1 cellular context compared by ENCODE assay signal in the genomic region with DNA sequence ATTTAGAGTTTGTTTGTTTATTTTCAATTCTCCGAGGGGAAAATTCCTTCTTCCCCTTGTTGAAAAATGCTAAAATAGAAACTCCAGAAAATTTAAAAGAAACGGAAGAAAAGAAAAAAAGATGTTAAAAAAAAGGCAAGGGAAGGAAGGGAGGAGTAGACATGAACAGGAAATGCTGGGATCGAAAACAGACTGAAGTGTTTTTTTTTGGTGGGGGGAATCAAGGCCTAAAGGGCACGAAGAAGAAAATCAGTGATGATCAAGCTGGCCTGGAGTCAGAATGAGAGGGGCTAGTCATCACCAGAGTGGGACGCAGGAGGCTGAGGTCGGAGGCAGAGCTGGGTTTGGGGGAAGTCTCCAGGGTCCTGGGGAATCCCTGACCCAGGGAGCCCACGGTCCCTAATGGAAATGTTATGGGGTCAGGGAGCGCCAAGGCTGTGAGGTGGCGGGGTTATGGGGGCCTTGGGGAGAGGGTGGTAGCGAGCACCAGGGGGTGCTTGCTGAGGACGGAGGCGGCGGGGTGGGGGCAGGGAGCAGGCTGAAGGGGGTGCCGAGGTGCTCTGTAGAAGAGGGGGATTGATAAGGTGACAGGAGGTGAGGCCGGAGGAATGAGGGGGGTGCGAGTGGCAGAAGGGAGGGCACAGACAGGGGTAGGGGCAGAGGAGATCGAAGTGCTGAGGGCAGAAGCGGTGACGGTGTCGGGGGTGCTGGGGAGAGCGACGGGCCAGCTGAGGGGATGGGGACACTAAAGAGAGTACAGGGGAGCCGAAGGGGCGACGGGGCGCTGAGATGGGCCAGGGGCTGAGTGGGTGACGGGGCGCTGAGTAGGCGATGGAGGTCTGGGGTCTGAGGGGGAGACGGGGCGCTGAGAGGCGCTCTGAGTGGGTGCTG.
A peak's percentile ranks its signal among the peaks of the same experiment; 100 is the strongest.
TF ChIP-seq lines count a peak whose summit lies in the region.

No MANE protein-coding gene starts in this region.

TF ChIP-seq in K562, 482 proteins besides CTCF, POLR2A, EP300 and RAD21 (continued from another document and continues in another):
- TF ChIP-seq, protein P1, sequence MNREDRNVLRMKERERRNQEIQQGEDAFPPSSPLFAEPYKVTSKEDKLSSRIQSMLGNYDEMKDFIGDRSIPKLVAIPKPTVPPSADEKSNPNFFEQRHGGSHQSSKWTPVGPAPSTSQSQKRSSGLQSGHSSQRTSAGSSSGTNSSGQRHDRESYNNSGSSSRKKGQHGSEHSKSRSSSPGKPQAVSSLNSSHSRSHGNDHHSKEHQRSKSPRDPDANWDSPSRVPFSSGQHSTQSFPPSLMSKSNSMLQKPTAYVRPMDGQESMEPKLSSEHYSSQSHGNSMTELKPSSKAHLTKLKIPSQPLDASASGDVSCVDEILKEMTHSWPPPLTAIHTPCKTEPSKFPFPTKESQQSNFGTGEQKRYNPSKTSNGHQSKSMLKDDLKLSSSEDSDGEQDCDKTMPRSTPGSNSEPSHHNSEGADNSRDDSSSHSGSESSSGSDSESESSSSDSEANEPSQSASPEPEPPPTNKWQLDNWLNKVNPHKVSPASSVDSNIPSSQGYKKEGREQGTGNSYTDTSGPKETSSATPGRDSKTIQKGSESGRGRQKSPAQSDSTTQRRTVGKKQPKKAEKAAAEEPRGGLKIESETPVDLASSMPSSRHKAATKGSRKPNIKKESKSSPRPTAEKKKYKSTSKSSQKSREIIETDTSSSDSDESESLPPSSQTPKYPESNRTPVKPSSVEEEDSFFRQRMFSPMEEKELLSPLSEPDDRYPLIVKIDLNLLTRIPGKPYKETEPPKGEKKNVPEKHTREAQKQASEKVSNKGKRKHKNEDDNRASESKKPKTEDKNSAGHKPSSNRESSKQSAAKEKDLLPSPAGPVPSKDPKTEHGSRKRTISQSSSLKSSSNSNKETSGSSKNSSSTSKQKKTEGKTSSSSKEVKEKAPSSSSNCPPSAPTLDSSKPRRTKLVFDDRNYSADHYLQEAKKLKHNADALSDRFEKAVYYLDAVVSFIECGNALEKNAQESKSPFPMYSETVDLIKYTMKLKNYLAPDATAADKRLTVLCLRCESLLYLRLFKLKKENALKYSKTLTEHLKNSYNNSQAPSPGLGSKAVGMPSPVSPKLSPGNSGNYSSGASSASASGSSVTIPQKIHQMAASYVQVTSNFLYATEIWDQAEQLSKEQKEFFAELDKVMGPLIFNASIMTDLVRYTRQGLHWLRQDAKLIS (CRISPR knock-in tag; IDR thresholded peaks at IDR 0.05) = no peak
- TF ChIP-seq CSDE1 (IDR thresholded peaks at IDR 0.05) (no peak), CREM (IDR thresholded peaks at IDR 0.05; ENCODE audit: low read depth) (no peak), ZNF263 (CRISPR knock-in tag; IDR thresholded peaks at IDR 0.05; ENCODE audit: borderline replicate concordance) (0 out of 2 replicates have a peak, but pooled peaks have one; percentile 28), ARID1B (IDR thresholded peaks at IDR 0.05) (no peak), ZNF184 (CRISPR knock-in tag; IDR thresholded peaks at IDR 0.05) (no peak), ZKSCAN3 (CRISPR knock-in tag; IDR thresholded peaks at IDR 0.05) (no peak), SMARCA5 (IDR thresholded peaks at IDR 0.05) (no peak), ATF3 (IDR thresholded peaks at IDR 0.05) (no peak; the same call in 1 of the 2 replicates), ATF3 (CRISPR knock-in tag; conservative IDR thresholded peaks at IDR 0.05) (no peak), CTBP1 (IDR thresholded peaks at IDR 0.05; ENCODE audit: borderline replicate concordance) (no peak), ZNF232 (CRISPR knock-in tag; IDR thresholded peaks at IDR 0.05) (no peak), ELK1 (CRISPR knock-in tag; IDR thresholded peaks at IDR 0.05) (no peak), RCOR1 (IDR thresholded peaks at IDR 0.05; ENCODE audit: borderline replicate concordance in 1 of 2, low read depth in 2 of 2, low read length in 2 of 2) (no peak), ELF4 (CRISPR knock-in tag; IDR thresholded peaks at IDR 0.05) (0 out of 2 replicates have a peak, but pooled peaks have one; percentile 66), FOXJ2 (tag; IDR thresholded peaks at IDR 0.05) (no peak), POLR2H (tag; IDR thresholded peaks at IDR 0.05; ENCODE audit: low read depth) (no peak), RBM14 (IDR thresholded peaks at IDR 0.05; ENCODE audit: borderline replicate concordance, insufficient read depth, low read depth, low read length) (no peak), ZBED1 (IDR thresholded peaks at IDR 0.05) (no peak), CREB3 (tag; conservative IDR thresholded peaks at IDR 0.05; ENCODE audit: low read depth) (no peak), MTA2 (IDR thresholded peaks at IDR 0.05; ENCODE audit: low read depth) (no peak), EGR1 (conservative IDR thresholded peaks at IDR 0.05) (0 out of 2 replicates have a peak, but pooled peaks have one; percentile 8), LEF1 (IDR thresholded peaks at IDR 0.05) (no peak), AFF1 (IDR thresholded peaks at IDR 0.05; ENCODE audit: low read depth in 1 of 2, partially characterized antibody in 2 of 2) (peak in 1 of 2 experiments; percentile 96), SMAD4 (CRISPR knock-in tag; conservative IDR thresholded peaks at IDR 0.05) (no peak), OTX1 (CRISPR knock-in tag; IDR thresholded peaks at IDR 0.05) (0 out of 2 replicates have a peak, but pooled peaks have one; percentile 26), SNIP1 (IDR thresholded peaks at IDR 0.05; ENCODE audit: low read depth) (no peak), ZNF124 (CRISPR knock-in tag; IDR thresholded peaks at IDR 0.05) (no peak), SRSF7 (optimal IDR thresholded peaks at IDR 0.05; ENCODE audit: low read depth, low read length) (no peak), RFX7 (CRISPR knock-in tag; IDR thresholded peaks at IDR 0.05) (no peak), FOSL1 (tag; conservative IDR thresholded peaks at IDR 0.05) (peak; percentile 50; the same call in 1 of the 2 replicates), ARID2 (IDR thresholded peaks at IDR 0.05) (0 out of 2 replicates have a peak, but pooled peaks have one; percentile 6), POLR2AphosphoS5 (IDR thresholded peaks at IDR 0.05; ENCODE audit: control insufficient read depth, insufficient read depth, low read depth, low read length) (no peak), ZNF3 (CRISPR knock-in tag; IDR thresholded peaks at IDR 0.05) (no peak), ZNF217 (CRISPR knock-in tag; IDR thresholded peaks at IDR 0.05) (no peak), SAP30 (IDR thresholded peaks at IDR 0.05; ENCODE audit: borderline replicate concordance, insufficient read depth, low read depth, low read length, poor library complexity, severe bottlenecking) (no peak), ZNF146 (CRISPR knock-in tag; IDR thresholded peaks at IDR 0.05; ENCODE audit: unreplicated experiment) (no peak), SP2 (IDR thresholded peaks at IDR 0.05; ENCODE audit: extremely low read depth, low read depth, low read length, poor library complexity, severe bottlenecking) (no peak), ZNF384 (IDR thresholded peaks at IDR 0.05; ENCODE audit: low read depth, low read length) (no peak), KLF1 (tag; IDR thresholded peaks at IDR 0.05) (no peak), ZBTB7A (IDR thresholded peaks at IDR 0.05; ENCODE audit: borderline replicate concordance, control insufficient read depth, low read depth, low read length) (peak; percentile 17; the same call in 1 of the 2 replicates), MYC (IDR thresholded peaks at IDR 0.05; ENCODE audit: low read depth, low read length) (no peak), MYC (CRISPR knock-in tag; IDR thresholded peaks at IDR 0.05; ENCODE audit: borderline replicate concordance, low read depth) (no peak)
- TF ChIP-seq, protein P2, sequence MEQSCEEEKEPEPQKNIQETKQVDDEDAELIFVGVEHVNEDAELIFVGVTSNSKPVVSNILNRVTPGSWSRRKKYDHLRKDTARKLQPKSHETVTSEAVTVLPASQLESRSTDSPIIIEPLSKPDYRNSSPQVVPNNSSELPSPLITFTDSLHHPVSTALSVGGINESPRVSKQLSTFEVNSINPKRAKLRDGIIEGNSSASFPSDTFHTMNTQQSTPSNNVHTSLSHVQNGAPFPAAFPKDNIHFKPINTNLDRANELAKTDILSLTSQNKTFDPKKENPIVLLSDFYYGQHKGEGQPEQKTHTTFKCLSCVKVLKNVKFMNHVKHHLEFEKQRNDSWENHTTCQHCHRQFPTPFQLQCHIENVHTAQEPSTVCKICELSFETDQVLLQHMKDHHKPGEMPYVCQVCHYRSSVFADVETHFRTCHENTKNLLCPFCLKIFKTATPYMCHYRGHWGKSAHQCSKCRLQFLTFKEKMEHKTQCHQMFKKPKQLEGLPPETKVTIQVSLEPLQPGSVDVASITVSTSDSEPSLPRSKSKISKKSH (CRISPR knock-in tag; IDR thresholded peaks at IDR 0.05) = no peak
- TF ChIP-seq, protein P3, sequence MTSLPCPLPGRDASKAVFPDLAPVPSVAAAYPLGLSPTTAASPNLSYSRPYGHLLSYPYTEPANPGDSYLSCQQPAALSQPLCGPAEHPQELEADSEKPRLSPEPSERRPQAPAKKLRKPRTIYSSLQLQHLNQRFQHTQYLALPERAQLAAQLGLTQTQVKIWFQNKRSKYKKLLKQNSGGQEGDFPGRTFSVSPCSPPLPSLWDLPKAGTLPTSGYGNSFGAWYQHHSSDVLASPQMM (CRISPR knock-in tag; IDR thresholded peaks at IDR 0.05) = no peak
- TF ChIP-seq, protein P4, sequence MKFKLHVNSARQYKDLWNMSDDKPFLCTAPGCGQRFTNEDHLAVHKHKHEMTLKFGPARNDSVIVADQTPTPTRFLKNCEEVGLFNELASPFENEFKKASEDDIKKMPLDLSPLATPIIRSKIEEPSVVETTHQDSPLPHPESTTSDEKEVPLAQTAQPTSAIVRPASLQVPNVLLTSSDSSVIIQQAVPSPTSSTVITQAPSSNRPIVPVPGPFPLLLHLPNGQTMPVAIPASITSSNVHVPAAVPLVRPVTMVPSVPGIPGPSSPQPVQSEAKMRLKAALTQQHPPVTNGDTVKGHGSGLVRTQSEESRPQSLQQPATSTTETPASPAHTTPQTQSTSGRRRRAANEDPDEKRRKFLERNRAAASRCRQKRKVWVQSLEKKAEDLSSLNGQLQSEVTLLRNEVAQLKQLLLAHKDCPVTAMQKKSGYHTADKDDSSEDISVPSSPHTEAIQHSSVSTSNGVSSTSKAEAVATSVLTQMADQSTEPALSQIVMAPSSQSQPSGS (CRISPR knock-in tag; IDR thresholded peaks at IDR 0.05) = no peak
- TF ChIP-seq, protein P5, sequence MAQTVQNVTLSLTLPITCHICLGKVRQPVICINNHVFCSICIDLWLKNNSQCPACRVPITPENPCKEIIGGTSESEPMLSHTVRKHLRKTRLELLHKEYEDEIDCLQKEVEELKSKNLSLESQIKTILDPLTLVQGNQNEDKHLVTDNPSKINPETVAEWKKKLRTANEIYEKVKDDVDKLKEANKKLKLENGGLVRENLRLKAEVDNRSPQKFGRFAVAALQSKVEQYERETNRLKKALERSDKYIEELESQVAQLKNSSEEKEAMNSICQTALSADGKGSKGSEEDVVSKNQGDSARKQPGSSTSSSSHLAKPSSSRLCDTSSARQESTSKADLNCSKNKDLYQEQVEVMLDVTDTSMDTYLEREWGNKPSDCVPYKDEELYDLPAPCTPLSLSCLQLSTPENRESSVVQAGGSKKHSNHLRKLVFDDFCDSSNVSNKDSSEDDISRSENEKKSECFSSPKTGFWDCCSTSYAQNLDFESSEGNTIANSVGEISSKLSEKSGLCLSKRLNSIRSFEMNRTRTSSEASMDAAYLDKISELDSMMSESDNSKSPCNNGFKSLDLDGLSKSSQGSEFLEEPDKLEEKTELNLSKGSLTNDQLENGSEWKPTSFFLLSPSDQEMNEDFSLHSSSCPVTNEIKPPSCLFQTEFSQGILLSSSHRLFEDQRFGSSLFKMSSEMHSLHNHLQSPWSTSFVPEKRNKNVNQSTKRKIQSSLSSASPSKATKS (CRISPR knock-in tag; IDR thresholded peaks at IDR 0.05) = no peak
